9 cellular contexts compared by ENCODE assay signal in the genomic region with DNA sequence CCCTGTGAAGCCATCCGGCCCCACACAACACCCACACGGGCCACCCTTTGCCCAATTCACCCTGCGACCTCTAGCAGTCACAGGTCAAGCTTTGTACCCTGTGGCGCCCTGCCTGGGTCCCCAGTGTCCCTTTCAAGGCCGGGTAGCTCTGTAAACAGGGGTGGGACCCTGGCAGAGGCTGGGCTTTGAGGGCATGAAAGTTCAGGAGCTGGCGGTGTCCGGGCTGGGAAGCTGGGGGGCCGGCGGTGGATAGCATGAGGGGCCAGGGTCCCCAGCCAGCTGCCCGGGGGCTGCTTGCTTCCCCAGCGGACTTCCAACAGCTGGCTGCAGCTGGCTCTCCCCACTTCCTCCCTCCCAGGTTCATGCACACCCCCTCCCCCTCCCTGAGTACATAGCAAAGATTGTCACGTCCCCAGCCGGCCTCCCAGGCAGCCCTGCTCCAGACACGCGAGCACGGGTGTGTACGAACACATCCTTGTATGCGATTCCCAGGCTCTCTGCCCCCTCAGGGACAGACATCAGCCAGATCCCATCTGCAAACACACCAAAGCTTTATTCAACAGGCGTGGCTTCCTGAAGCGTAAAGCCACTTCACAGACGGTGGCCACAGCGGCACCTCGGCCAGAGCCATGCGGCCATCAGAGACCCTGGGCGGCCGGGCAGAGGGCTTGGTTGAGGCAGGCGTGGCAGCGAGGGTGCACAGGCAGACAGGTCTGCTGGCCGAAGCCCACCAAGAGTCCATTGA. TPM values are rescaled to one million over a fixed set of nuclear protein-coding genes. Genes with fewer than 3 reads are reported as not detected.
DNase-seq lines count a peak whose midpoint lies in the region; FAIRE-seq and TF ChIP-seq lines count a peak whose summit lies in the region.
"Had no signal": no experiment of that assay in that cellular context is flagged by ENCODE, and none has a peak within 500 bp of the region (broad histone marks: within the 10 kb centered on the region; RNA-seq: fewer than 3 reads in every experiment).

No MANE protein-coding gene starts in this region.

- peak; percentile 70 for FAIRE-seq in islet of Langerhans (lab: Jason Lieb, UNC)

- in situ Hi-C loops in astrocyte of the spinal cord (cut with HindIII; ENCODE audit: low sequenced_read_pairs) (no loop called here), ACHN (cut with HindIII; ENCODE audit: low pct_ligation_motif_present, low pct_unique_long_range_greater_than_20kb, low sequenced_read_pairs) (loop anchor here (10.0 kb wide), 1 partner anchor 125 kb away; no protein-coding TSS in a partner anchor)

- peak overlapping the region; percentile 64 for H3K27ac ChIP-seq in suprapubic skin

- TF ChIP-seq CTCF in astrocyte of the spinal cord (IDR thresholded peaks at IDR 0.05; ENCODE audit: low read depth, low read length) (no peak), suprapubic skin (IDR thresholded peaks at IDR 0.05) (no peak)

- H3K4me1 ChIP-seq in suprapubic skin, result peaks cover 84% of the 10 kb centered on the region

- no peak overlapping the region for H3K4me3 ChIP-seq in astrocyte of the spinal cord (ENCODE audit: low read depth, low read length)
- peak overlapping the region; percentile 7 for H3K4me3 ChIP-seq in suprapubic skin

- DNase-seq in NCI-H2107 treated with DMSO at 0.1 percent for 48 hours (lab: John Stamatoyannopoulos, UW; ENCODE audit: unreplicated experiment), result peak; percentile 9
- DNase-seq in NCI-H2107 (lab: John Stamatoyannopoulos, UW), result no peak
- peak; percentile 62 for DNase-seq in astrocyte of the spinal cord (ENCODE audit: low read depth, low spot score)
- DNase-seq in suprapubic skin (ENCODE audit: low spot score in 2 of 2), result peak in 1 of 2 donors; percentile 79
- no peak for DNase-seq in kidney tubule cell (ENCODE audit: low spot score)
- DNase-seq in ACHN, result no peak
- DNase-seq in occipital lobe (lab: John Stamatoyannopoulos, UW), result no peak
- DNase-seq: activated CD4-positive, alpha-beta T cell treated with anti-CD3 and anti-CD28 coated beads for 4 hours had no signal

- no peak for TF ChIP-seq EP300 in suprapubic skin (IDR thresholded peaks at IDR 0.05)

- no peak for TF ChIP-seq POLR2A in suprapubic skin (IDR thresholded peaks at IDR 0.05)

- H3K9me3 ChIP-seq in suprapubic skin, result no peaks in the 10 kb centered on the region

- peaks cover 9% of the 10 kb centered on the region for H3K36me3 ChIP-seq in suprapubic skin

- 44% methylated on average over 17 of the region's 29 CpGs for WGBS in suprapubic skin

- H3K27me3 ChIP-seq in suprapubic skin, result no peaks in the 10 kb centered on the region

RNA-seq across cellular contexts. Expression of gene NTHL1, which starts 8.2 kb away (rescaled TPM):
- total RNA-seq in suprapubic skin (10 to 100 TPM; 15.9 to 40.5 (median 20.9) TPM), occipital lobe (20.3 TPM)

RNA-seq across cellular contexts. Expression of gene TSC2, which starts 8.3 kb away (rescaled TPM):
- total RNA-seq in suprapubic skin (100 to 1,000 TPM; 103 to 193 (median 143) TPM), occipital lobe (47.3 TPM)

RNA-seq across cellular contexts. Expression of gene NHERF2, which starts 12.8 kb away (rescaled TPM):
- total RNA-seq in suprapubic skin, result 10 to 100 TPM; 13.8 to 36.5 (median 21.8) TPM
- total RNA-seq in occipital lobe, result 9.8 TPM

RNA-seq across cellular contexts. Expression of gene NPW, which starts 19.9 kb away (rescaled TPM):
- total RNA-seq in suprapubic skin (1 to 10 TPM in 2 of 4 donors, under 1 TPM in 1, not detected in 1; 0.65 to 5.6 (median 3.0) TPM), occipital lobe (not detected)

RNA-seq across cellular contexts. Expression of gene ZNF598, which starts 29.8 kb away (rescaled TPM):
- total RNA-seq in suprapubic skin (100 to 1,000 TPM in 1 of 4 donors, 10 to 100 TPM in 3; 69.4 to 103 (median 84.0) TPM), occipital lobe (5.5 TPM)

Comparison
In these comparisons a context has a peak if more than half of its experiments do, and no peak if none do; other contexts are left out.
1. DNase-seq: peak in NCI-H2107 treated with DMSO at 0.1 percent for 48 hours (single experiment) and astrocyte of the spinal cord (single experiment); none in NCI-H2107 (single experiment), kidney tubule cell (single experiment), ACHN (single experiment) and occipital lobe (single experiment).